ENCODE assay signal across 22 cellular contexts in the genomic region with DNA sequence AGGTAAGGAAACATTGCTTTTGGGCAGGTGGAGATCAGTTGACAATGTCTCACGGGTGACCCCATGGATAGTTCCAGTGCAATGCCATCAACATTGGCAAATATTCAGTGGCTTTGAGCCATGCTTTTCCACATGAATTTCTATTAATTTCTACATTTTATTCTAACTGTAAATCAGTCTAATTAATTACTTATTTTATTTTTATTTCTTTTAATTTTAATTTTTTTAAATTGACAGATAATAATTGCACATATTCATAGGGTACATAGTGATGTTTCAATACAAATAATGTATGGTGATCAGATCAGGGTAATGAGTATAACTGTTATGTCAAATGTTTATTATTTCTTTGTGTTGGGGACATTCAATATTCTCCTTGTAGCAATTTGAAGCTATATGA. TPM values are rescaled to one million over a fixed set of nuclear protein-coding genes. Genes with fewer than 3 reads are reported as not detected.
DNase-seq lines count a peak whose midpoint lies in the region; ATAC-seq, FAIRE-seq and TF ChIP-seq lines count a peak whose summit lies in the region.
"Had no signal": no experiment of that assay in that cellular context is flagged by ENCODE, and none has a peak within 500 bp of the region (broad histone marks: within the 10 kb centered on the region; RNA-seq: fewer than 3 reads in every experiment).

No MANE protein-coding gene starts in this region.

- no peak for ATAC-seq in HG02981 (IDR thresholded peaks at IDR 0.05; ENCODE audit: unreplicated experiment)
- ATAC-seq: CD8-positive, alpha-beta T cell had no signal

- dilution Hi-C loops in endothelial cell of umbilical vein (cut with MboI; ENCODE audit: extremely low pct_ligation_motif_present, low sequenced_read_pairs), result no loop called here

- H3K9me1 ChIP-seq in endothelial cell of umbilical vein (replicated peaks; ENCODE audit: control insufficient read depth, extremely low read depth, insufficient read depth, low read length), result no peaks in the 10 kb centered on the region

- H4K20me1 ChIP-seq in endothelial cell of umbilical vein (replicated peaks; ENCODE audit: control insufficient read depth, extremely low read depth, insufficient read depth, low read length), result no peaks in the 10 kb centered on the region
- H4K20me1 ChIP-seq: BLaER1 had no signal

- DNase-seq in endothelial cell of umbilical vein (ENCODE audit: low read depth, low spot score), result no peak
- no peak for DNase-seq in HuH-7.5 (ENCODE audit: low spot score)
- no peak for DNase-seq in NCI-H526 (lab: John Stamatoyannopoulos, UW)
- DNase-seq in activated CD4-positive, alpha-beta T cell treated with anti-CD3 and anti-CD28 coated beads, Interleukin-2, amount 50 U/mL, for 48 hours, result no peak
- DNase-seq: ACHN; BE2C; Caco-2; Calu3; CD4-positive, alpha-beta T cell; CD8-positive, alpha-beta T cell; DMS79 treated with DMSO at 0.1 percent for 48 hours; GF-D8 had no signal

- H3K36me3 ChIP-seq in endothelial cell of umbilical vein (ENCODE audit: control insufficient read depth in 2 of 2, extremely low read depth in 1 of 2, insufficient read depth in 2 of 2, low read length in 2 of 2), result no peaks in the 10 kb centered on the region
- H3K36me3 ChIP-seq: BE2C, BLaER1 had no signal

- no peak overlapping the region for H2AFZ ChIP-seq in endothelial cell of umbilical vein (ENCODE audit: low read depth, low read length)

- peaks cover 20% of the 10 kb centered on the region for H3K4me1 ChIP-seq in endothelial cell of umbilical vein (ENCODE audit: control insufficient read depth, extremely low read depth, insufficient read depth, low read length)
- H3K4me1 ChIP-seq: BE2C, BLaER1, Caco-2 had no signal

- POLR2A ChIA-PET in endothelial cell of umbilical vein (lab: Charles Lee), result no interaction called here

- H3K79me2 ChIP-seq in endothelial cell of umbilical vein (ENCODE audit: control insufficient read depth, insufficient read depth, low read length), result no peaks in the 10 kb centered on the region

- H3K27ac ChIP-seq in VCaP, result peak overlapping the region; percentile 70; the same call in 1 of the 2 replicates
- H3K27ac ChIP-seq in endothelial cell of umbilical vein (ENCODE audit: insufficient read depth, low read depth, low read length), result peak overlapping the region; percentile 91
- H3K27ac ChIP-seq: 22Rv1, BLaER1, C4-2B had no signal

- no peak for TF ChIP-seq CTCF in VCaP (conservative IDR thresholded peaks at IDR 0.05)
- no peak for TF ChIP-seq CTCF in endothelial cell of umbilical vein (IDR thresholded peaks at IDR 0.05; ENCODE audit: extremely low read depth in 1 of 2, insufficient read depth in 1 of 2, low read depth in 1 of 2, low read length in 2 of 2)

- H3K9ac ChIP-seq in endothelial cell of umbilical vein (replicated peaks; ENCODE audit: extremely low read depth, insufficient read depth, low read length), result no peak overlapping the region
- H3K9ac ChIP-seq: BLaER1 had no signal

- no peaks in the 10 kb centered on the region for H3K27me3 ChIP-seq in endothelial cell of umbilical vein (ENCODE audit: control insufficient read depth in 2 of 2, insufficient read depth in 2 of 2, low read length in 2 of 2)
- H3K27me3 ChIP-seq: BLaER1 had no signal

- H3K4me3 ChIP-seq in endothelial cell of umbilical vein (replicated peaks in 1 of 3; ENCODE audit: insufficient read depth in 1 of 3, low read depth in 1 of 3, low read length in 3 of 3), result no peak overlapping the region
- H3K4me3 ChIP-seq: BLaER1 had no signal

- H3K4me2 ChIP-seq in endothelial cell of umbilical vein (ENCODE audit: insufficient read depth, low read length), result peak overlapping the region; percentile 64
- H3K4me2 ChIP-seq: BLaER1 had no signal

- FAIRE-seq in A204.1 (lab: Jason Lieb, UNC) (peak; percentile 51), colon (lab: Jason Lieb, UNC) (peak; percentile 36), endothelial cell of umbilical vein (lab: Jason Lieb, UNC) (no peak)
- FAIRE-seq: D721Med, GM12891, GM19239 had no signal

- CTCF ChIA-PET in endothelial cell of umbilical vein (lab: Charles Lee), result interaction anchor here (1.2 to 1.4 kb wide), 3 partner anchors 20 to 230 kb away, joined by 3 to 5 read pairs (median 4); no protein-coding TSS in a partner anchor

- H3K9me3 ChIP-seq in endothelial cell of umbilical vein (replicated peaks; ENCODE audit: control insufficient read depth, insufficient read depth, low read length), result no peaks in the 10 kb centered on the region
- H3K9me3 ChIP-seq: BE2C, BLaER1, Caco-2 had no signal

- TF ChIP-seq POLR2A in endothelial cell of umbilical vein (IDR thresholded peaks at IDR 0.05; ENCODE audit: low read depth, low read length), result no peak

- no TSS peak for BruUV-seq in endothelial cell of umbilical vein (replicated peaks; lab: Mats Ljungman, UMichigan)

- intact Hi-C loops in endothelial cell of umbilical vein (cut with micrococcal nuclease), result no loop called here

TF ChIP-seq in endothelial cell of umbilical vein, 7 proteins besides CTCF, POLR2A, EP300 and RAD21:
- TF ChIP-seq FOS (IDR thresholded peaks at IDR 0.05; ENCODE audit: borderline replicate concordance, insufficient read depth, low read length) (no peak), GATA2 (IDR thresholded peaks at IDR 0.05; ENCODE audit: insufficient read depth, insufficient read length, low read depth, low read length) (no peak), JUN (IDR thresholded peaks at IDR 0.05; ENCODE audit: borderline replicate concordance, insufficient read depth, insufficient read length, low read depth) (no peak), MYC (IDR thresholded peaks at IDR 0.05; ENCODE audit: low read depth, low read length) (no peak), POLR2AphosphoS5 (IDR thresholded peaks at IDR 0.05; ENCODE audit: insufficient read depth, low read depth, low read length) (no peak), EZH2 (IDR thresholded peaks at IDR 0.05; ENCODE audit: borderline replicate concordance, low read depth, low read length, severe bottlenecking) (no peak)
- TF ChIP-seq, protein P1, sequence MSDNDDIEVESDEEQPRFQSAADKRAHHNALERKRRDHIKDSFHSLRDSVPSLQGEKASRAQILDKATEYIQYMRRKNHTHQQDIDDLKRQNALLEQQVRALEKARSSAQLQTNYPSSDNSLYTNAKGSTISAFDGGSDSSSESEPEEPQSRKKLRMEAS (IDR thresholded peaks at IDR 0.05; ENCODE audit: insufficient read depth, insufficient read length), result no peak

RNA-seq across cellular contexts. Expression of a gene that starts 3.8 kb away (rescaled TPM):
- total RNA-seq in endothelial cell of umbilical vein, result 0.09 and 0.11 TPM in 2 replicates
- 0.01 and 0.05 TPM in 2 replicates for polyA plus RNA-seq in endothelial cell of umbilical vein
- polyA plus RNA-seq in endothelial cell of umbilical vein (2011; cell fraction: cytosol; rRNA removed), result 0.01 and 0.03 TPM in 2 replicates
- 0.08 and 0.11 TPM in 2 replicates for polyA plus RNA-seq in endothelial cell of umbilical vein (2011; cell fraction: nucleus; rRNA removed)
- 0.03 TPM in 1 of 2 replicates, not detected in the other for polyA plus RNA-seq in endothelial cell of umbilical vein (2012)
- polyA minus RNA-seq in endothelial cell of umbilical vein, result 0.05 and 0.15 TPM in 2 replicates
- not detected for polyA minus RNA-seq in endothelial cell of umbilical vein (2011; cell fraction: cytosol; rRNA and poly(A)+ RNA removed)
- 0.29 and 0.87 TPM in 2 replicates for polyA minus RNA-seq in endothelial cell of umbilical vein (2011; cell fraction: nucleus; rRNA and poly(A)+ RNA removed)
- total RNA-seq: CD4-positive, alpha-beta T cell; CD8-positive, alpha-beta T cell had no signal
